In genomic region chr1:12539705-12540579, GRCh38 we compare ENCODE assay signal across 8 cellular contexts.
DNase-seq lines count a peak whose midpoint lies in the region; TF ChIP-seq lines count a peak whose summit lies in the region.

No MANE protein-coding gene starts in this region.

- H3K36me3 Mint-ChIP-seq in progenitor cell of endocrine pancreas (ENCODE audit: insufficient read depth), result no peaks in the 10 kb centered on the region

- peak in 1 of 3 experiments; percentile 21 for TF ChIP-seq CTCF in ascending aorta (IDR thresholded peaks at IDR 0.05)
- no peak for TF ChIP-seq CTCF in progenitor cell of endocrine pancreas (IDR thresholded peaks at IDR 0.05; ENCODE audit: unreplicated experiment)
- TF ChIP-seq CTCF in GM20000 (IDR thresholded peaks at IDR 0.05; ENCODE audit: extremely low read depth, missing control alignments), result no peak

- peaks cover 4% of the 10 kb centered on the region for H3K27me3 Mint-ChIP-seq in progenitor cell of endocrine pancreas

- no peak overlapping the region for H3K27ac Mint-ChIP-seq in progenitor cell of endocrine pancreas

- peaks cover 0 to 13% of the 10 kb centered on the region in 2 donors for H3K9me3 ChIP-seq in ascending aorta

- H3K4me3 Mint-ChIP-seq in progenitor cell of endocrine pancreas (ENCODE audit: low read depth), result no peak overlapping the region

- H3K9me3 Mint-ChIP-seq in progenitor cell of endocrine pancreas (ENCODE audit: low read depth), result peaks cover 3% of the 10 kb centered on the region

- H3K4me3 ChIP-seq in ascending aorta, result no peak overlapping the region

- H3K27ac ChIP-seq in ascending aorta, result peak overlapping the region; percentile 74 to 84

- DNase-seq in EL, result peak; percentile 94
- DNase-seq in ascending aorta (ENCODE audit: low spot score in 2 of 2), result peak; percentile 77 to 95
- peak; percentile 82 for DNase-seq in hepatic stellate cell (ENCODE audit: low spot score)
- peak; percentile 49 for DNase-seq in progenitor cell of endocrine pancreas (ENCODE audit: low spot score, unreplicated experiment)
- no peak for DNase-seq in DMS153 (lab: John Stamatoyannopoulos, UW)
- no peak for DNase-seq in stimulated activated naive CD4-positive, alpha-beta T cell treated with Interleukin-2 at 50 U/mL for 16 hours (lab: John Stamatoyannopoulos, UW)
- DNase-seq in amniotic stem cell (lab: John Stamatoyannopoulos, UW), result no peak
- DNase-seq in GM20000 (ENCODE audit: low spot score), result no peak

- H3K36me3 ChIP-seq in ascending aorta, result no peaks in the 10 kb centered on the region

- H3K27me3 ChIP-seq in ascending aorta, result no peaks in the 10 kb centered on the region

- peaks cover 10 to 19% of the 10 kb centered on the region in 2 donors for H3K4me1 ChIP-seq in ascending aorta

- peaks cover 30% of the 10 kb centered on the region for H3K4me1 Mint-ChIP-seq in progenitor cell of endocrine pancreas (ENCODE audit: low read depth)

- intact Hi-C loops in ascending aorta (cut with DNase I), result loop anchor here (1.0 to 5.0 kb wide), 3 partner anchors 53 to 103 kb away; no protein-coding TSS in a partner anchor

Comparison
In these comparisons a context has a peak if more than half of its experiments do, and no peak if none do; other contexts are left out.
1. DNase-seq: peak in EL (single experiment), ascending aorta (2 of 2), hepatic stellate cell (single experiment) and progenitor cell of endocrine pancreas (single experiment); none in DMS153 (single experiment), stimulated activated naive CD4-positive, alpha-beta T cell treated with Interleukin-2 at 50 U/mL for 16 hours (single experiment), amniotic stem cell (single experiment) and GM20000 (single experiment).